In the genomic region with DNA sequence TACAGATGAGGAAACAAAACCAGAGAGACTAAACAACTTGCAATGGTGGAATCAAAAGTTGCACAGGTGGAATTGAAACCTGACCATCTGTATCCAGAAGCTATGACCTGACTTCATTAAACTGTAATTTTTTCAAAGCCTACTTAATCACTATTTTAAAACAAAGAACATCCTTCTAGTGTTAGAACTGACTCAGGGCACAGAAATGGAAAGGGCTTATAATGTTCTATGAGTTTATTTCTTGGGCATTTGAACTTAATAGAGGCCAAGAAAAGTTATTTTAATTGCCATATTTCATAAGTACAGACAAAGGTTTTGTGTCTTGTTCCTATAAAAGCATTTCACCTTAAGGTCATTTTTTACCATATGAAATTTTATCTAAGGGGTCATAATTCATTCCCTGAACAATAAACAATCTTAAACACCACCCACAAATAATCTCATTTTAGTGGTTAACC, we compare ENCODE assay signal across 14 cellular contexts. TPM values are rescaled to one million over a fixed set of nuclear protein-coding genes. Genes with fewer than 3 reads are reported as not detected.
DNase-seq lines count a peak whose midpoint lies in the region; ATAC-seq and TF ChIP-seq lines count a peak whose summit lies in the region.
"Had no signal": no experiment of that assay in that cellular context is flagged by ENCODE, and none has a peak within 500 bp of the region (broad histone marks: within the 10 kb centered on the region; RNA-seq: fewer than 3 reads in every experiment).

No MANE protein-coding gene starts in this region.

- no peak for ATAC-seq in GM23338
- ATAC-seq in natural killer cell: no peak
- ATAC-seq in GM21619 (IDR thresholded peaks at IDR 0.05; ENCODE audit: unreplicated experiment): no peak

- H3K4me1 Mint-ChIP-seq in GM23338 (peaks cover 82% of the 10 kb centered on the region), natural killer cell (peaks cover 75 to 84% of the 10 kb centered on the region in 2 donors)

- H3K4me3 Mint-ChIP-seq in GM23338: peak overlapping the region; percentile 35; the same call in 1 of the 3 replicates
- H3K4me3 Mint-ChIP-seq in natural killer cell: peak overlapping the region; percentile 51
- H3K4me3 Mint-ChIP-seq: activated naive CD4-positive, alpha-beta T cell treated with anti-CD3 and anti-CD28 coated beads, Interleukin-2, amount 10 ng/mL, durations not matched to agents 7 days and 5 days; nephron had no signal

- H3K9me3 Mint-ChIP-seq in GM23338 (no peaks in the 10 kb centered on the region), natural killer cell (no peaks in the 10 kb centered on the region)
- H3K9me3 Mint-ChIP-seq: activated naive CD4-positive, alpha-beta T cell treated with anti-CD3 and anti-CD28 coated beads, Interleukin-2, amount 10 ng/mL, durations not matched to agents 7 days and 5 days; nephron had no signal

- peak overlapping the region; percentile 24 for H3K4me3 ChIP-seq in GM23338
- H3K4me3 ChIP-seq: MG63, transverse colon had no signal

- H2AFZ ChIP-seq in GM23338: no peak overlapping the region

- peaks cover 41% of the 10 kb centered on the region for H4K20me1 ChIP-seq in GM23338 (replicated peaks; ENCODE audit: insufficient read depth)

- H3K36me3 Mint-ChIP-seq in GM23338 (ENCODE audit: low read depth) (no peaks in the 10 kb centered on the region), natural killer cell (no peaks in the 10 kb centered on the region)

- H3K9me2 ChIP-seq in GM23338 (ENCODE audit: insufficient read depth): no peaks in the 10 kb centered on the region

- H3K27ac ChIP-seq in GM23338 (ENCODE audit: low read depth): no peak overlapping the region

- H3K27me3 Mint-ChIP-seq in GM23338 (ENCODE audit: insufficient read depth, low read depth, poor library complexity) (no peaks in the 10 kb centered on the region), natural killer cell (ENCODE audit: low read depth in 2 of 2) (no peaks in the 10 kb centered on the region)
- H3K27me3 Mint-ChIP-seq: activated naive CD4-positive, alpha-beta T cell treated with anti-CD3 and anti-CD28 coated beads, Interleukin-2, amount 10 ng/mL, durations not matched to agents 7 days and 5 days had no signal

- no peaks in the 10 kb centered on the region for H3F3A ChIP-seq in GM23338 (replicated peaks; ENCODE audit: low read depth)

- no peaks in the 10 kb centered on the region for H3K27me3 ChIP-seq in GM23338 (ENCODE audit: insufficient read depth)
- H3K27me3 ChIP-seq: MG63, transverse colon had no signal

- H3K79me2 ChIP-seq in GM23338 (replicated peaks; ENCODE audit: insufficient read depth): peaks cover 100% of the 10 kb centered on the region

- DNase-seq in EH (ENCODE audit: low read depth): peak; percentile 44
- DNase-seq in GM23338 (ENCODE audit: low spot score): no peak
- peak; percentile 70 for DNase-seq in amniotic epithelial cell (ENCODE audit: low read depth)
- no peak for DNase-seq in natural killer cell
- no peak for DNase-seq in H4 (ENCODE audit: low spot score)
- no peak for DNase-seq in iPS-NIHi7 (ENCODE audit: extremely low spot score)
- DNase-seq in HCEC 1CT: no peak
- DNase-seq: activated CD4-positive, alpha-beta T cell treated with anti-CD3 and anti-CD28 coated beads, Interleukin-2, amount 50 U/mL, for 4 hours; activated naive CD4-positive, alpha-beta T cell treated with anti-CD3 and anti-CD28 coated beads, Interleukin-2, amount 10 ng/mL, durations not matched to agents 7 days and 5 days; COR-L47; MG63; transverse colon had no signal

- no peaks in the 10 kb centered on the region for H3K36me3 ChIP-seq in GM23338 (ENCODE audit: insufficient read depth)
- H3K36me3 ChIP-seq: transverse colon had no signal

- intact Hi-C loops in natural killer cell (cut with micrococcal nuclease): loop anchor here (5.0 to 10.0 kb wide), 2 partner anchors 33 to 186 kb away; no protein-coding TSS in a partner anchor

- H3K27ac Mint-ChIP-seq in GM23338 (peak overlapping the region; percentile 77), natural killer cell (peak overlapping the region in 1 of 2 donors; percentile 86)
- H3K27ac Mint-ChIP-seq: activated naive CD4-positive, alpha-beta T cell treated with anti-CD3 and anti-CD28 coated beads, Interleukin-2, amount 10 ng/mL, durations not matched to agents 7 days and 5 days; nephron had no signal

- H3K4me1 ChIP-seq in GM23338 (ENCODE audit: insufficient read depth): peaks cover 86% of the 10 kb centered on the region

- no peak for TF ChIP-seq CTCF in GM23338 (conservative IDR thresholded peaks at IDR 0.05; ENCODE audit: low read depth in 2 of 2)
- TF ChIP-seq CTCF in natural killer cell (IDR thresholded peaks at IDR 0.05): no peak

- H3K4me2 ChIP-seq in GM23338: peak overlapping the region; percentile 58

TF ChIP-seq in GM23338, 12 proteins besides CTCF, POLR2A, EP300 and RAD21:
- no peak for TF ChIP-seq CREB1 (CRISPR knock-in tag; IDR thresholded peaks at IDR 0.05; ENCODE audit: low read depth)
- no peak for TF ChIP-seq ZNF331 (CRISPR knock-in tag; IDR thresholded peaks at IDR 0.05; ENCODE audit: low read depth)
- TF ChIP-seq, protein P1, sequence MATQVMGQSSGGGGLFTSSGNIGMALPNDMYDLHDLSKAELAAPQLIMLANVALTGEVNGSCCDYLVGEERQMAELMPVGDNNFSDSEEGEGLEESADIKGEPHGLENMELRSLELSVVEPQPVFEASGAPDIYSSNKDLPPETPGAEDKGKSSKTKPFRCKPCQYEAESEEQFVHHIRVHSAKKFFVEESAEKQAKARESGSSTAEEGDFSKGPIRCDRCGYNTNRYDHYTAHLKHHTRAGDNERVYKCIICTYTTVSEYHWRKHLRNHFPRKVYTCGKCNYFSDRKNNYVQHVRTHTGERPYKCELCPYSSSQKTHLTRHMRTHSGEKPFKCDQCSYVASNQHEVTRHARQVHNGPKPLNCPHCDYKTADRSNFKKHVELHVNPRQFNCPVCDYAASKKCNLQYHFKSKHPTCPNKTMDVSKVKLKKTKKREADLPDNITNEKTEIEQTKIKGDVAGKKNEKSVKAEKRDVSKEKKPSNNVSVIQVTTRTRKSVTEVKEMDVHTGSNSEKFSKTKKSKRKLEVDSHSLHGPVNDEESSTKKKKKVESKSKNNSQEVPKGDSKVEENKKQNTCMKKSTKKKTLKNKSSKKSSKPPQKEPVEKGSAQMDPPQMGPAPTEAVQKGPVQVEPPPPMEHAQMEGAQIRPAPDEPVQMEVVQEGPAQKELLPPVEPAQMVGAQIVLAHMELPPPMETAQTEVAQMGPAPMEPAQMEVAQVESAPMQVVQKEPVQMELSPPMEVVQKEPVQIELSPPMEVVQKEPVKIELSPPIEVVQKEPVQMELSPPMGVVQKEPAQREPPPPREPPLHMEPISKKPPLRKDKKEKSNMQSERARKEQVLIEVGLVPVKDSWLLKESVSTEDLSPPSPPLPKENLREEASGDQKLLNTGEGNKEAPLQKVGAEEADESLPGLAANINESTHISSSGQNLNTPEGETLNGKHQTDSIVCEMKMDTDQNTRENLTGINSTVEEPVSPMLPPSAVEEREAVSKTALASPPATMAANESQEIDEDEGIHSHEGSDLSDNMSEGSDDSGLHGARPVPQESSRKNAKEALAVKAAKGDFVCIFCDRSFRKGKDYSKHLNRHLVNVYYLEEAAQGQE (IDR thresholded peaks at IDR 0.05; ENCODE audit: unreplicated experiment): no peak
- TF ChIP-seq EZH2phosphoT487 (IDR thresholded peaks at IDR 0.05; ENCODE audit: unreplicated experiment): no peak
- TF ChIP-seq POLR2AphosphoS5 (IDR thresholded peaks at IDR 0.05; ENCODE audit: low read depth): no peak

RNA-seq across cellular contexts. Expression of a gene that starts 8.8 kb away (rescaled TPM):
- 439 and 441 TPM in 2 replicates for total RNA-seq in GM23338 (2014; rRNA removed; shearing (Covaris generic))
- 309 and 317 TPM in 2 replicates for polyA plus RNA-seq in GM23338 (2016; fragmentation: Nextera tagmentation; extraction: Ambion mirVana)
- total RNA-seq in natural killer cell: 100 to 1,000 TPM; 175 to 280 (median 202) TPM
- 650 and 683 TPM in 2 replicates for total RNA-seq in H4 (2014; rRNA removed; shearing (Covaris generic))

Comparison
In these comparisons a context has a peak if more than half of its experiments do, and no peak if none do; other contexts are left out.
1. DNase-seq: peak in EH (single experiment) and amniotic epithelial cell (single experiment); none in GM23338 (single experiment), natural killer cell (single experiment), H4 (single experiment), iPS-NIHi7 (single experiment) and HCEC 1CT (single experiment).